9 cellular contexts compared by ENCODE assay signal in the genomic region with DNA sequence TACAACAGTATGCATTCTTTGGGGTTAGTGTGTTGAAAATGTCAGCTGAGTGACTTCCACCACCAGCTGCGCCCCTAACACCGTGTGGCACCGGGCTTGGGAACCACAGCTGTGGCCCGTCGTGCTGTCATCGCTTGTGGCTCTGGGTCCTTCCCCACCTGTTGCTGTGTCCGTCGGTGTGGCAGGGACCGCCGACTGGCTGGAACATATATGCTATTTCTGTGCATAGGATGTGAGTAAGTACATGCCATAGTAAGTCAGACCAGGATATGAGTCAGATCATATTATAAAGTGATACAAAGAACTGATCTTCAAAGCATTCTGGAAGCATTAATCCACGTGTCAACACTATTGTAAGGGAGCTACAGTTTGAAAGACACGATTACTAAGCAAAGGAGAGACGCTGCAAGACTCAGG. TPM values are rescaled to one million over a fixed set of nuclear protein-coding genes. Genes with fewer than 3 reads are reported as not detected.
DNase-seq lines count a peak whose midpoint lies in the region; FAIRE-seq and TF ChIP-seq lines count a peak whose summit lies in the region.
"Had no signal": no experiment of that assay in that cellular context is flagged by ENCODE, and none has a peak within 500 bp of the region (broad histone marks: within the 10 kb centered on the region; RNA-seq: fewer than 3 reads in every experiment).

No MANE protein-coding gene starts in this region.

- H3K27ac Mint-ChIP-seq in T-helper 2 cell treated with Interferon-gamma antibody and Interleukin-4, amounts not matched to agents 5 μg/mL and 100 μg/mL, for 36 hours: peak overlapping the region; percentile 71
- no peak overlapping the region for H3K27ac Mint-ChIP-seq in progenitor cell of endocrine pancreas

- peak; percentile 28 for FAIRE-seq in bronchial epithelial cell (lab: Jason Lieb, UNC)

- H3K4me1 ChIP-seq in osteoblast (ENCODE audit: insufficient read depth, low read length): peaks cover 40% of the 10 kb centered on the region

- H3K9me3 ChIP-seq in osteoblast (ENCODE audit: low read depth, low read length): no peaks in the 10 kb centered on the region

- DNase-seq in DMS53 treated with DMSO at 0.1 percent for 48 hours (lab: John Stamatoyannopoulos, UW; ENCODE audit: unreplicated experiment) (peak; percentile 65), bronchial epithelial cell (ENCODE audit: low read depth) (peak; percentile 98), osteoblast (ENCODE audit: insufficient read length, low spot score, missing footprints) (peak; percentile 91), amniotic stem cell (lab: John Stamatoyannopoulos, UW) (no peak), D341Med (ENCODE audit: low spot score) (no peak), progenitor cell of endocrine pancreas (ENCODE audit: low spot score, unreplicated experiment) (no peak), retina (no peak)
- DNase-seq in T-helper 2 cell treated with Interferon-gamma antibody and Interleukin-4, amounts not matched to agents 5 μg/mL and 100 μg/mL, for 36 hours (ENCODE audit: low spot score): peak; percentile 55
- DNase-seq: midbrain had no signal

- H3K4me3 ChIP-seq in bronchial epithelial cell (ENCODE audit: low read depth, low read length) (no peak overlapping the region), osteoblast (ENCODE audit: insufficient read depth, low read length) (no peak overlapping the region)

- H3K27me3 Mint-ChIP-seq in T-helper 2 cell treated with Interferon-gamma antibody and Interleukin-4, amounts not matched to agents 5 μg/mL and 100 μg/mL, for 36 hours (ENCODE audit: low read depth): no peaks in the 10 kb centered on the region
- no peaks in the 10 kb centered on the region for H3K27me3 Mint-ChIP-seq in progenitor cell of endocrine pancreas

- H3K79me2 ChIP-seq in osteoblast (ENCODE audit: insufficient read depth, low read length): peaks cover 20% of the 10 kb centered on the region

- peaks cover 4% of the 10 kb centered on the region for H3K9me3 Mint-ChIP-seq in T-helper 2 cell treated with Interferon-gamma antibody and Interleukin-4, amounts not matched to agents 5 μg/mL and 100 μg/mL, for 36 hours
- H3K9me3 Mint-ChIP-seq in progenitor cell of endocrine pancreas (ENCODE audit: low read depth): no peaks in the 10 kb centered on the region

- peak overlapping the region; percentile 40 for H3K27ac ChIP-seq in osteoblast (ENCODE audit: low read depth, low read length)

- H4K20me1 ChIP-seq in osteoblast (ENCODE audit: insufficient read depth, low read length): no peaks in the 10 kb centered on the region

- H3K36me3 Mint-ChIP-seq in T-helper 2 cell treated with Interferon-gamma antibody and Interleukin-4, amounts not matched to agents 5 μg/mL and 100 μg/mL, for 36 hours (ENCODE audit: low read depth): peaks cover 15% of the 10 kb centered on the region
- H3K36me3 Mint-ChIP-seq in progenitor cell of endocrine pancreas (ENCODE audit: insufficient read depth): peaks cover 17% of the 10 kb centered on the region

- peak overlapping the region; percentile 37 for H3K4me2 ChIP-seq in osteoblast (ENCODE audit: insufficient read depth, low read length)

- peaks cover 10% of the 10 kb centered on the region for H3K36me3 ChIP-seq in bronchial epithelial cell (ENCODE audit: control insufficient read depth, insufficient read depth, low read length)
- peaks cover 8% of the 10 kb centered on the region for H3K36me3 ChIP-seq in osteoblast (ENCODE audit: insufficient read depth, low read length)

- TF ChIP-seq CTCF in bronchial epithelial cell (IDR thresholded peaks at IDR 0.05; ENCODE audit: insufficient read depth, low read length, severe bottlenecking): no peak
- no peak for TF ChIP-seq CTCF in osteoblast (IDR thresholded peaks at IDR 0.05; ENCODE audit: extremely low read depth, low read depth, low read length)
- TF ChIP-seq CTCF in progenitor cell of endocrine pancreas (IDR thresholded peaks at IDR 0.05; ENCODE audit: unreplicated experiment): no peak

- H3K27me3 ChIP-seq in bronchial epithelial cell (ENCODE audit: control insufficient read depth, insufficient read depth, low read length) (no peaks in the 10 kb centered on the region), osteoblast (ENCODE audit: insufficient read depth, low read length) (no peaks in the 10 kb centered on the region)

- H2AFZ ChIP-seq in osteoblast (ENCODE audit: low read length): no peak overlapping the region

- peaks cover 40% of the 10 kb centered on the region for H3K4me1 Mint-ChIP-seq in T-helper 2 cell treated with Interferon-gamma antibody and Interleukin-4, amounts not matched to agents 5 μg/mL and 100 μg/mL, for 36 hours (ENCODE audit: low read depth)
- H3K4me1 Mint-ChIP-seq in progenitor cell of endocrine pancreas (ENCODE audit: low read depth): peaks cover 9% of the 10 kb centered on the region

- H3K4me3 Mint-ChIP-seq in T-helper 2 cell treated with Interferon-gamma antibody and Interleukin-4, amounts not matched to agents 5 μg/mL and 100 μg/mL, for 36 hours: no peak overlapping the region
- H3K4me3 Mint-ChIP-seq in progenitor cell of endocrine pancreas (ENCODE audit: low read depth): no peak overlapping the region

RNA-seq across cellular contexts. Expression of gene EHD4, which starts 31.9 kb away (rescaled TPM):
- total RNA-seq in bronchial epithelial cell: 21.1 and 28.3 TPM in 2 replicates
- total RNA-seq in osteoblast: 15.9 and 18.0 TPM in 2 replicates
- total RNA-seq in progenitor cell of endocrine pancreas: 17.2 and 18.4 TPM in 2 replicates

RNA-seq across cellular contexts. Expression of gene SPTBN5, which starts 46.6 kb away (rescaled TPM):
- total RNA-seq in bronchial epithelial cell (0.51 and 0.53 TPM in 2 replicates), osteoblast (under 0.01 and 0.36 TPM in 2 replicates), progenitor cell of endocrine pancreas (6.6 and 7.9 TPM in 2 replicates)

Comparison
In these comparisons a context has a peak if more than half of its experiments do, and no peak if none do; other contexts are left out.
1. DNase-seq: peak in DMS53 treated with DMSO at 0.1 percent for 48 hours (single experiment), T-helper 2 cell treated with Interferon-gamma antibody and Interleukin-4, amounts not matched to agents 5 μg/mL and 100 μg/mL, for 36 hours (single experiment), bronchial epithelial cell (single experiment) and osteoblast (single experiment); none in amniotic stem cell (single experiment), D341Med (single experiment), progenitor cell of endocrine pancreas (single experiment) and retina (single experiment).